In the genomic region with DNA sequence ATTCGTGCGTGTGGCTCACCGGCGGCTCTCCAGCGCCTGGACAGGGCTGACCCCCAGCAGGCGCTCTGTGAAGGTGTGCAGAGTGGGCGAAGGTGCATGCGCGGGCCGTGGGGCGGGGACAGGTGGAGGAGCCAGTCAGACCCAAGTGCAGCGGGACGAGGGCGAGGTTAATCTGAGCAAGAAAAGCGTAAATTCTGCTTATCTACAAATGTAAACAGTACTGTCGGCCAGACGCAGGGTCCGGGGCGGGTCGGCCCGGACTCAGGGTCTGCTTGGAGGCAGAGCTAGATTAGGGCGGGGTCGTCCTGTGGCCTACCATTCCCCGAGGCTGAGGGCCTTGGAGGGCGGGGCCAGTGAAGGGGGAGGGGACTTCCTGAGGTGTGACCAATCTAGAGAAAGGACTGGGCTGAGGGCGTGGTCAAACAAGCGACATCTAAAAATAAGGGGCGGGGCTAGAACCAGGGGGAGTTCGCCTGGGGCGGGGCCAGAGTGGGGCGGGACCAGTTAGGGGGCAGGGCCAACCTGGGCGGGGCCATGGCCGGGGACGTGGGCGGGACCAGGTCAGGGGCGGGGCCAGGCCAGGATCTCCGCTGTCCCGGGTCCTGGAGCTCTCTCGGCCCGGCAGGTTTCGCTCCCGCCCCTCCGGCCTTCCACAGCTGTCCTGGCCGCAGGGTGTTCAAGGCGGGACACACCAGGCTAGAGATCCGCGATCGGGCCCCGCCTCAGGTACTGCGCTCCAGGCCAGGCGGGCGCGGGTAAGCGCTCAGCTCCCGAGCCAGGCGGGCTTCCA, we compare ENCODE assay signal across 8 cellular contexts. TPM values are rescaled to one million over a fixed set of nuclear protein-coding genes. Genes with fewer than 3 reads are reported as not detected.
DNase-seq lines count a peak whose midpoint lies in the region; ATAC-seq and TF ChIP-seq lines count a peak whose summit lies in the region.

A gene (plus strand): TSS at position 611 of the 790 bp plus-strand sequence. CDS start 994 bp downstream, outside the sequence.

- no peaks in the 10 kb centered on the region; a peak in 1 of 5 replicates for H3K9me3 Mint-ChIP-seq in H9
- H3K9me3 Mint-ChIP-seq in activated naive CD4-positive, alpha-beta T cell treated with anti-CD3 and anti-CD28 coated beads, Interleukin-2, amount 50 U/mL, for 72 hours: no peaks in the 10 kb centered on the region

- peak within 1 kb of the TSS; percentile 80 to 88 for H3K4me3 Mint-ChIP-seq in H9

- peaks cover 4% of the 10 kb centered on the region for H3K23me2 ChIP-seq in H9 (ENCODE audit: insufficient read length, low read depth, low read length, poor library complexity, severe bottlenecking)

- no peak within 1 kb of the TSS for H4K5ac ChIP-seq in H9 (ENCODE audit: insufficient read length, low read depth, low read length)

- H2BK5ac ChIP-seq in H9 (ENCODE audit: insufficient read length, low read length): no peak within 1 kb of the TSS

- peak; percentile 92 for ATAC-seq in SK-N-SH treated with all-trans-retinoic acid at 6 μM for 48 hours
- ATAC-seq in activated naive CD4-positive, alpha-beta T cell treated with anti-CD3 and anti-CD28 coated beads, Interleukin-2, amount 50 U/mL, for 72 hours: peak; percentile 83 to 91

- H2BK15ac ChIP-seq in H9 (ENCODE audit: low read depth, low read length): no peak within 1 kb of the TSS

- TF ChIP-seq POLR2A in NB4 (IDR thresholded peaks at IDR 0.05; ENCODE audit: extremely low read depth, insufficient read length): no peak

- H3K27me3 Mint-ChIP-seq in H9 (ENCODE audit: low read depth): peaks cover 13% of the 10 kb centered on the region

- H4K8ac ChIP-seq in H9 (replicated peaks; ENCODE audit: insufficient read length, low read depth, low read length): no peak within 1 kb of the TSS

- H3K27me3 ChIP-seq in H9 (ENCODE audit: insufficient read depth, low read length) (no peaks in the 10 kb centered on the region; the same call in 1 of the 2 replicates), subcutaneous abdominal adipose tissue (ENCODE audit: control insufficient read depth in 5 of 5, insufficient read depth in 4 of 5, low read length in 5 of 5) (peaks cover 0 to 4% (median 0%) of the 10 kb centered on the region in 5 donors)

- H2AFZ ChIP-seq in H9 (ENCODE audit: low read length): no peak within 1 kb of the TSS

- DNase-seq in DMS53 treated with DMSO at 0.1 percent for 48 hours (lab: John Stamatoyannopoulos, UW; ENCODE audit: unreplicated experiment): peak; percentile 95
- peak; percentile 99 for DNase-seq in H9
- DNase-seq in NB4 (ENCODE audit: low read depth): peak; percentile 91
- DNase-seq in activated naive CD4-positive, alpha-beta T cell treated with anti-CD3 and anti-CD28 coated beads, Interleukin-2, amount 50 U/mL, for 72 hours (ENCODE audit: low spot score in 2 of 2): peak; percentile 82 to 96
- DNase-seq in glomerular endothelial cell (ENCODE audit: extremely low read depth, low read depth, low spot score): peak; percentile 75
- DNase-seq in non-pigmented ciliary epithelial cell (ENCODE audit: low read depth): peak; percentile 91

- no peak within 1 kb of the TSS for H3K4ac ChIP-seq in H9 (ENCODE audit: low read depth, low read length)

- no peaks in the 10 kb centered on the region for H3K79me2 ChIP-seq in H9 (ENCODE audit: insufficient read depth, low read length)

- H3K23ac ChIP-seq in H9 (ENCODE audit: insufficient read length, low read depth, low read length): no peak within 1 kb of the TSS

- no peaks in the 10 kb centered on the region for H4K20me1 ChIP-seq in H9 (ENCODE audit: control insufficient read depth, insufficient read depth, insufficient read length)

- TF ChIP-seq CTCF in H9 (conservative IDR thresholded peaks at IDR 0.05) (no peak), NB4 (IDR thresholded peaks at IDR 0.05; ENCODE audit: low read depth, low read length) (no peak)

- peaks cover 2% of the 10 kb centered on the region; the same call in 1 of the 2 replicates for H3K4me1 ChIP-seq in H9 (ENCODE audit: insufficient read depth, low read length)
- peaks cover 1 to 17% (median 14%) of the 10 kb centered on the region in 5 donors for H3K4me1 ChIP-seq in subcutaneous abdominal adipose tissue (ENCODE audit: control insufficient read depth in 5 of 5, insufficient read depth in 5 of 5, low read length in 5 of 5)

- no peak within 1 kb of the TSS for H3K56ac ChIP-seq in H9 (ENCODE audit: insufficient read length, low read depth, low read length)

- H2BK120ac ChIP-seq in H9 (ENCODE audit: low read depth, low read length, poor library complexity, severe bottlenecking): no peak within 1 kb of the TSS

- H3K9ac ChIP-seq in H9 (ENCODE audit: extremely low read depth, insufficient read length, low read length): no peak within 1 kb of the TSS
- H3K9ac ChIP-seq in subcutaneous abdominal adipose tissue (ENCODE audit: low read length in 5 of 5): peak within 1 kb of the TSS in 3 of 5 donors; percentile 51 to 66 (median 54)

- no CpG with 5 or more reads among the region's 56 CpGs for WGBS in H9 (ENCODE audit: extremely low coverage, insufficient read length, low lambda C conversion rate)

- H3K9me3 ChIP-seq in H9 (ENCODE audit: control insufficient read depth, low read depth, low read length): no peaks in the 10 kb centered on the region
- H3K9me3 ChIP-seq in subcutaneous abdominal adipose tissue (ENCODE audit: control insufficient read depth in 5 of 5, low read length in 5 of 5): no peaks in the 10 kb centered on the region

- H3K27ac ChIP-seq in H9 (ENCODE audit: insufficient read length, low read depth, low read length) (no peak within 1 kb of the TSS), subcutaneous abdominal adipose tissue (ENCODE audit: low read depth, low read length) (no peak within 1 kb of the TSS)

- H3K4me2 ChIP-seq in H9 (ENCODE audit: insufficient read depth, insufficient read length, low read length): peak within 1 kb of the TSS; percentile 40

- H3K36me3 Mint-ChIP-seq in H9 (ENCODE audit: insufficient read depth in 1 of 3, low read depth in 3 of 3): no peaks in the 10 kb centered on the region
- H3K36me3 Mint-ChIP-seq in activated naive CD4-positive, alpha-beta T cell treated with anti-CD3 and anti-CD28 coated beads, Interleukin-2, amount 50 U/mL, for 72 hours: no peaks in the 10 kb centered on the region

- peaks cover 15 to 32% of the 10 kb centered on the region in 2 experiments for H3K4me1 Mint-ChIP-seq in H9

- H3K4me3 ChIP-seq in NB4 (ENCODE audit: low read depth, low read length) (no peak within 1 kb of the TSS), subcutaneous abdominal adipose tissue (ENCODE audit: low read depth in 1 of 5, low read length in 5 of 5) (peak within 1 kb of the TSS; percentile 49 to 79 (median 66))

- no peaks in the 10 kb centered on the region for H3K36me3 ChIP-seq in subcutaneous abdominal adipose tissue (ENCODE audit: control insufficient read depth in 5 of 5, insufficient read depth in 5 of 5, low read length in 5 of 5)

- no peak within 1 kb of the TSS for H3K18ac ChIP-seq in H9 (ENCODE audit: insufficient read length, low read depth, low read length)

- no peak within 1 kb of the TSS for H3T11ph ChIP-seq in H9 (ENCODE audit: low read length)

- no peak within 1 kb of the TSS for H3K14ac ChIP-seq in H9 (ENCODE audit: insufficient read depth, low read length)

- H3K27ac Mint-ChIP-seq in H9: peak within 1 kb of the TSS; percentile 34 to 90 (median 52)
- H3K27ac Mint-ChIP-seq in activated naive CD4-positive, alpha-beta T cell treated with anti-CD3 and anti-CD28 coated beads, Interleukin-2, amount 50 U/mL, for 72 hours: no peak within 1 kb of the TSS

- no peak within 1 kb of the TSS for H4K91ac ChIP-seq in H9 (ENCODE audit: insufficient read length, low read depth, low read length)

- no peak within 1 kb of the TSS for H2BK12ac ChIP-seq in H9 (ENCODE audit: insufficient read length, low read depth, low read length)

- H2AK5ac ChIP-seq in H9 (ENCODE audit: insufficient read length, low read length): no peak within 1 kb of the TSS

- no peak within 1 kb of the TSS for H2BK20ac ChIP-seq in H9 (ENCODE audit: low read depth, low read length, poor library complexity, severe bottlenecking)

- no peaks in the 10 kb centered on the region for H3K79me1 ChIP-seq in H9 (ENCODE audit: insufficient read depth, low read depth, low read length, poor library complexity, severe bottlenecking)

TF ChIP-seq in SK-N-SH treated with all-trans-retinoic acid at 6 μM for 48 hours, 23 proteins besides CTCF, POLR2A, EP300 and RAD21 (continues in another document):
- TF ChIP-seq SNAI2 (CRISPR knock-in tag; IDR thresholded peaks at IDR 0.05) (no peak), BACH2 (CRISPR knock-in tag; IDR thresholded peaks at IDR 0.05; ENCODE audit: borderline replicate concordance) (no peak), TOX (CRISPR knock-in tag; IDR thresholded peaks at IDR 0.05; ENCODE audit: borderline replicate concordance) (no peak), ARNTL (CRISPR knock-in tag; IDR thresholded peaks at IDR 0.05; ENCODE audit: borderline replicate concordance, low read depth) (no peak), ZFP3 (CRISPR knock-in tag; IDR thresholded peaks at IDR 0.05) (no peak)
- TF ChIP-seq, protein P1, sequence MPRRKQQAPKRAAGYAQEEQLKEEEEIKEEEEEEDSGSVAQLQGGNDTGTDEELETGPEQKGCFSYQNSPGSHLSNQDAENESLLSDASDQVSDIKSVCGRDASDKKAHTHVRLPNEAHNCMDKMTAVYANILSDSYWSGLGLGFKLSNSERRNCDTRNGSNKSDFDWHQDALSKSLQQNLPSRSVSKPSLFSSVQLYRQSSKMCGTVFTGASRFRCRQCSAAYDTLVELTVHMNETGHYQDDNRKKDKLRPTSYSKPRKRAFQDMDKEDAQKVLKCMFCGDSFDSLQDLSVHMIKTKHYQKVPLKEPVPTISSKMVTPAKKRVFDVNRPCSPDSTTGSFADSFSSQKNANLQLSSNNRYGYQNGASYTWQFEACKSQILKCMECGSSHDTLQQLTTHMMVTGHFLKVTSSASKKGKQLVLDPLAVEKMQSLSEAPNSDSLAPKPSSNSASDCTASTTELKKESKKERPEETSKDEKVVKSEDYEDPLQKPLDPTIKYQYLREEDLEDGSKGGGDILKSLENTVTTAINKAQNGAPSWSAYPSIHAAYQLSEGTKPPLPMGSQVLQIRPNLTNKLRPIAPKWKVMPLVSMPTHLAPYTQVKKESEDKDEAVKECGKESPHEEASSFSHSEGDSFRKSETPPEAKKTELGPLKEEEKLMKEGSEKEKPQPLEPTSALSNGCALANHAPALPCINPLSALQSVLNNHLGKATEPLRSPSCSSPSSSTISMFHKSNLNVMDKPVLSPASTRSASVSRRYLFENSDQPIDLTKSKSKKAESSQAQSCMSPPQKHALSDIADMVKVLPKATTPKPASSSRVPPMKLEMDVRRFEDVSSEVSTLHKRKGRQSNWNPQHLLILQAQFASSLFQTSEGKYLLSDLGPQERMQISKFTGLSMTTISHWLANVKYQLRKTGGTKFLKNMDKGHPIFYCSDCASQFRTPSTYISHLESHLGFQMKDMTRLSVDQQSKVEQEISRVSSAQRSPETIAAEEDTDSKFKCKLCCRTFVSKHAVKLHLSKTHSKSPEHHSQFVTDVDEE (CRISPR knock-in tag; IDR thresholded peaks at IDR 0.05): no peak

RNA-seq across cellular contexts. Expression of the gene that starts here (rescaled TPM):
- total RNA-seq in H9 (2021): 3.2 and 4.1 TPM in 2 replicates
- 1 to 10 TPM in 1 of 2 donors, not detected in 1; 1.1 TPM for total RNA-seq in activated naive CD4-positive, alpha-beta T cell treated with anti-CD3 and anti-CD28 coated beads, Interleukin-2, amount 50 U/mL, for 72 hours
- not detected in 2 replicates for total RNA-seq in glomerular endothelial cell

Comparison
In these comparisons a context has a peak if more than half of its experiments do, and no peak if none do; other contexts are left out.
1. Peak in DNase-seq in glomerular endothelial cell; RNA of the gene not detected or under 1 TPM.
2. H3K27ac Mint-ChIP-seq: peak in H9 (3 of 3); none in activated naive CD4-positive, alpha-beta T cell treated with anti-CD3 and anti-CD28 coated beads, Interleukin-2, amount 50 U/mL, for 72 hours (0 of 2).
3. Peak in every context shown above with its lines, with median percentiles within 50 percentile points of each other: DNase-seq.